ENCODE assay signal across 8 cellular contexts in the genomic region with DNA sequence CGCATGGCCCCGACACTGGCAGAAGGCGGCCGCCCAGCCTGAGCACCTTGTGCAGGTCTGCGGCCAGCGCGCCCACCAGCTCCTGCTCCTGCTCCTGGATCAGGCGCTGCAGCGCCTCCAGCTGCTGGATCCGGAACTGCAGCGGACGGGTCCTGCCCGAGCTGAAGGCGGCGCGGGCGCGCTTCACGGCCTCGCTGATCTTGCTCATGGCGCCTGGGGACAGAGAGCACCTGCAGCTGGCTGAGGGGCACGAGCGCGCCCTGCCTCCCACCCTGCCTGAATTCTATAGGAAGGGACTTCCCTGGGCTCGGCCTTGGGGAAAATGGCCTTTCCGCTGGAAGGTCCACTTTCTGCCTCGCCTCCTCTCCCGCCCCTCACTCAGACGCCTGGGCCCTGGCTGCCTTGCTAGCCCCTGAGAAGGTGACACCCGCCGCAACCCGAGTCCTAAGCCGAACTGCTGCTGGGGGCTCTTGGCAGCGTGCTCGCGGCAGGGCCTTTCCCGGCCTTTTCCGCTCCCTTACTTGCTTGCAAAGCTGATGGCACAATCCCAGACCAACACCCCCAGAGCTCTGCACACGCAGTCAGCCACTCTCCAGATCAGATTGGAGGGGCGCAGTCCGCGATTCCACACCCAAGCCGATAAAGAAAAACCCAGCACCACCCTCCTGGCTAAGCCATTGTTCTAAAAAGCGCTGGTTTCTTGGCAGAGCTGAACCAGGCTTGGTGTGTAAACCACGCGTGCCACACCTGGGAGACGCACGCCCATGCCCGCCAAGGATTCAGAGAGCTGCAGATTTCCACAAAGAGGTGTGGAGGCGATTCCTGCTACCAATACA. TPM values are rescaled to one million over a fixed set of nuclear protein-coding genes. Genes with fewer than 3 reads are reported as not detected.
A peak's percentile ranks its signal among the peaks of the same experiment; 100 is the strongest.
DNase-seq lines count a peak whose midpoint lies in the region; ATAC-seq and TF ChIP-seq lines count a peak whose summit lies in the region.

No MANE protein-coding gene starts in this region.

- peaks cover 0 to 7% of the 10 kb centered on the region in 2 donors for H3K4me1 ChIP-seq in uterus

- in situ Hi-C loops in astrocyte of the cerebellum (cut with HindIII; ENCODE audit: low sequenced_read_pairs), result no loop called here

- no peak for ATAC-seq in HG03139 (IDR thresholded peaks at IDR 0.05; ENCODE audit: unreplicated experiment)

- H3K4me3 ChIP-seq in astrocyte of the cerebellum (ENCODE audit: low read depth, low read length) (peak overlapping the region; percentile 29), uterus (peak overlapping the region; percentile 37 to 54)

- H3K27ac ChIP-seq in uterus, result peak overlapping the region; percentile 60 to 68

- TF ChIP-seq CTCF in astrocyte of the cerebellum (IDR thresholded peaks at IDR 0.05; ENCODE audit: low read depth, low read length, missing control alignments) (peak; percentile 79), uterus (IDR thresholded peaks at IDR 0.05) (peak; percentile 91 to 98 (median 97))

- peaks cover 2% of the 10 kb centered on the region for H3K27me3 Mint-ChIP-seq in T-helper 2 cell treated with Interferon-gamma antibody and Interleukin-4, amounts not matched to agents 5 μg/mL and 100 μg/mL, for 36 hours (ENCODE audit: low read depth)

- H3K27me3 ChIP-seq in uterus, result no peaks in the 10 kb centered on the region

- no peaks in the 10 kb centered on the region for H3K36me3 ChIP-seq in uterus

- DNase-seq in GM03348 (ENCODE audit: low spot score) (peak; percentile 74), Kasumi-1 (lab: John Stamatoyannopoulos, UW) (peak; percentile 22 to 37), astrocyte of the cerebellum (ENCODE audit: low read depth) (peak; percentile 35), hippocampal formation (lab: John Stamatoyannopoulos, UW) (peak; percentile 54 to 83), renal cortical epithelial cell (ENCODE audit: low read depth) (peak; percentile 63), uterus (peak; percentile 92 to 94)
- DNase-seq in T-helper 2 cell treated with Interferon-gamma antibody and Interleukin-4, amounts not matched to agents 5 μg/mL and 100 μg/mL, for 36 hours (ENCODE audit: low spot score), result peak; percentile 78

- H3K4me1 Mint-ChIP-seq in T-helper 2 cell treated with Interferon-gamma antibody and Interleukin-4, amounts not matched to agents 5 μg/mL and 100 μg/mL, for 36 hours (ENCODE audit: low read depth), result no peaks in the 10 kb centered on the region

- intact Hi-C loops in uterus (cut with DNase I; ENCODE audit: low total_unique reads), result no loop called here

- H3K27ac Mint-ChIP-seq in T-helper 2 cell treated with Interferon-gamma antibody and Interleukin-4, amounts not matched to agents 5 μg/mL and 100 μg/mL, for 36 hours, result no peak overlapping the region

- no peaks in the 10 kb centered on the region for H3K9me3 Mint-ChIP-seq in T-helper 2 cell treated with Interferon-gamma antibody and Interleukin-4, amounts not matched to agents 5 μg/mL and 100 μg/mL, for 36 hours

- H3K4me3 Mint-ChIP-seq in T-helper 2 cell treated with Interferon-gamma antibody and Interleukin-4, amounts not matched to agents 5 μg/mL and 100 μg/mL, for 36 hours, result peak overlapping the region; percentile 42

- H3K36me3 Mint-ChIP-seq in T-helper 2 cell treated with Interferon-gamma antibody and Interleukin-4, amounts not matched to agents 5 μg/mL and 100 μg/mL, for 36 hours (ENCODE audit: low read depth), result no peaks in the 10 kb centered on the region

- no peak for TF ChIP-seq POLR2A in uterus (IDR thresholded peaks at IDR 0.05)

- H3K9me3 ChIP-seq in uterus, result no peaks in the 10 kb centered on the region

RNA-seq across cellular contexts. Expression of a gene that starts 3.0 kb away (rescaled TPM):
- total RNA-seq in renal cortical epithelial cell (0.10 TPM in 1 of 2 replicates, not detected in the other), uterus (1 to 10 TPM in 2 of 4 donors, under 1 TPM in 1, not detected in 1; 0.51 to 7.1 (median 1.7) TPM)

RNA-seq across cellular contexts. Expression of a gene that starts 28.8 kb away (rescaled TPM):
- 0.55 TPM in 1 of 2 replicates, not detected in the other for total RNA-seq in renal cortical epithelial cell
- total RNA-seq in uterus, result under 1 TPM in 1 of 4 donors, not detected in 3; 0.35 TPM

Comparison
In these comparisons a context has a peak if more than half of its experiments do, and no peak if none do; other contexts are left out.
1. DNase-seq: peak in every context shown above with its lines; median percentile 93 in uterus; 78 in T-helper 2 cell treated with Interferon-gamma antibody and Interleukin-4, amounts not matched to agents 5 μg/mL and 100 μg/mL, for 36 hours; 74 in GM03348; 68 in hippocampal formation; 63 in renal cortical epithelial cell; 35 in astrocyte of the cerebellum; 30 in Kasumi-1.